1 cellular context compared by ENCODE assay signal in the genomic region with DNA sequence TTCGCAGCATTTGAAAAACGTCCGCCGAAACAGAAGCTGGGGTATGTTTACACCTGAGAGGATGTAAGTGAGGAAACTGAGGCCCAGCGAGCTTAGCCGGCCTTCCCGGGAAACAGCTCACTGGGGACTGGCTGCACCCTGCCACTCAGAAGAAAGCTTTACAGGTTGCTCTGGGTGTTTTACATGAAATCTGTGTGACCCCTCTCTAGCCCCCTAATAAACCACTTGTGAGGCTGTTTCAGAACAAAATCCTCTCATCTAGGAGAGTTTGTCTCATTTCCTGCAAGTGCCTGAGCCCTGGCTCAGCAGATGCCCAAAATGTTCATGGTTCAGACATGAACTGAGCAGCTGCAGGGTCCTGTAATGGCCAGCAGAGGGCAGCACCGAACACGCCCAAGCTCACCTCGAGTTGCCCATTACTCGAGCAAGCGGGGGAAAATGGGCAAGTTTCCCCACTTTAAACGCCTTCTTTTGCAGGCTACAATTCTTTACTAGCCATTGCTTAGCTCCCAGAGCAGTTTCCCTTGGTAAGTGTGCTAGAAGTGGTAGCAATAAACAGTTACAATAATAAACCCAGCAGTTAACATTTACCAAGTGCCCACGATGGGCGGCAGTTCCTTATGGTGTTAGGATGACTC.
TF ChIP-seq lines count a peak whose summit lies in the region.

No MANE protein-coding gene starts in this region.

TF ChIP-seq in K562, 482 proteins besides CTCF, POLR2A, EP300 and RAD21 (continued from another document and continues in another):
- TF ChIP-seq, protein P1, sequence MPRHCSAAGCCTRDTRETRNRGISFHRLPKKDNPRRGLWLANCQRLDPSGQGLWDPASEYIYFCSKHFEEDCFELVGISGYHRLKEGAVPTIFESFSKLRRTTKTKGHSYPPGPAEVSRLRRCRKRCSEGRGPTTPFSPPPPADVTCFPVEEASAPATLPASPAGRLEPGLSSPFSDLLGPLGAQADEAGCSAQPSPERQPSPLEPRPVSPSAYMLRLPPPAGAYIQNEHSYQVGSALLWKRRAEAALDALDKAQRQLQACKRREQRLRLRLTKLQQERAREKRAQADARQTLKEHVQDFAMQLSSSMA (CRISPR knock-in tag; IDR thresholded peaks at IDR 0.05): no peak
- TF ChIP-seq ZNF224 (CRISPR knock-in tag; IDR thresholded peaks at IDR 0.05) (no peak), NONO (IDR thresholded peaks at IDR 0.05; ENCODE audit: low read depth in 2 of 2, low read length in 1 of 2) (no peak), HNRNPH1 (optimal IDR thresholded peaks at IDR 0.05; ENCODE audit: low read depth, low read length) (no peak), ZSCAN29 (IDR thresholded peaks at IDR 0.05) (no peak), FOXJ2 (tag; IDR thresholded peaks at IDR 0.05) (no peak), ZNF764 (CRISPR knock-in tag; IDR thresholded peaks at IDR 0.05; ENCODE audit: low read depth) (no peak), DMBX1 (CRISPR knock-in tag; IDR thresholded peaks at IDR 0.05; ENCODE audit: borderline replicate concordance) (no peak), ZC3H4 (CRISPR knock-in tag; IDR thresholded peaks at IDR 0.05; ENCODE audit: borderline replicate concordance) (no peak), ZNF778 (CRISPR knock-in tag; IDR thresholded peaks at IDR 0.05) (no peak), CBX3 (IDR thresholded peaks at IDR 0.05; ENCODE audit: borderline replicate concordance in 1 of 2, low read length in 2 of 2) (no peak), U2AF2 (optimal IDR thresholded peaks at IDR 0.05; ENCODE audit: low read depth, low read length) (no peak), SPI1 (IDR thresholded peaks at IDR 0.05; ENCODE audit: borderline replicate concordance, low read depth, low read length) (no peak), CC2D1A (IDR thresholded peaks at IDR 0.05) (no peak; the same call in 1 of the 2 replicates), PTBP1 (IDR thresholded peaks at IDR 0.05; ENCODE audit: low read depth, low read length) (no peak), ZNF695 (CRISPR knock-in tag; IDR thresholded peaks at IDR 0.05) (no peak), ZFP1 (CRISPR knock-in tag; IDR thresholded peaks at IDR 0.05) (no peak), EWSR1 (IDR thresholded peaks at IDR 0.05; ENCODE audit: borderline replicate concordance, low read depth, partially characterized antibody) (no peak), SAP30 (IDR thresholded peaks at IDR 0.05; ENCODE audit: borderline replicate concordance, insufficient read depth, low read depth, low read length, poor library complexity, severe bottlenecking) (no peak), YY1 (IDR thresholded peaks at IDR 0.05; ENCODE audit: borderline replicate concordance in 1 of 3, control insufficient read depth in 1 of 3, extremely low read depth in 1 of 3, insufficient read depth in 3 of 3, insufficient read length in 1 of 3, insufficient replicate concordance in 2 of 3, low read depth in 1 of 3, low read length in 2 of 3) (peak in 2 of 3 experiments; percentile 14 to 17), MTA3 (IDR thresholded peaks at IDR 0.05; ENCODE audit: borderline replicate concordance) (0 out of 2 replicates have a peak, but pooled peaks have one; percentile 22), TCFL5 (CRISPR knock-in tag; conservative IDR thresholded peaks at IDR 0.05) (no peak), RCOR1 (IDR thresholded peaks at IDR 0.05; ENCODE audit: borderline replicate concordance in 1 of 2, low read depth in 2 of 2, low read length in 2 of 2) (peak in 1 of 2 experiments; percentile 46; a peak in 1 of 4 replicates), KAT7 (CRISPR knock-in tag; IDR thresholded peaks at IDR 0.05; ENCODE audit: borderline replicate concordance) (no peak), POLR2AphosphoS5 (IDR thresholded peaks at IDR 0.05; ENCODE audit: control insufficient read depth, insufficient read depth, low read depth, low read length) (no peak), ZNF212 (CRISPR knock-in tag; IDR thresholded peaks at IDR 0.05) (no peak), HDAC2 (IDR thresholded peaks at IDR 0.05) (no peak; the same call in none of the 2 replicates), L3MBTL2 (IDR thresholded peaks at IDR 0.05) (peak; percentile 18; the same call in 1 of the 2 replicates), BRF1 (IDR thresholded peaks at IDR 0.05; ENCODE audit: borderline replicate concordance, extremely low read depth, insufficient read length) (no peak), GTF2A2 (tag; IDR thresholded peaks at IDR 0.05) (no peak), ZC3H8 (IDR thresholded peaks at IDR 0.05) (no peak), GTF2F1 (IDR thresholded peaks at IDR 0.05; ENCODE audit: low read depth, low read length) (no peak), ZNF282 (CRISPR knock-in tag; IDR thresholded peaks at IDR 0.05) (no peak), TAF15 (IDR thresholded peaks at IDR 0.05; ENCODE audit: low read depth, low read length) (no peak), MYNN (IDR thresholded peaks at IDR 0.05) (no peak), MYNN (CRISPR knock-in tag; IDR thresholded peaks at IDR 0.05) (no peak), TCF7L2 (IDR thresholded peaks at IDR 0.05; ENCODE audit: low read depth, low read length) (no peak), NEUROD1 (IDR thresholded peaks at IDR 0.05; ENCODE audit: borderline replicate concordance, low read depth, low read length, partially characterized antibody) (no peak), POLR3G (IDR thresholded peaks at IDR 0.05; ENCODE audit: extremely low read depth, insufficient read length, insufficient replicate concordance) (no peak), GABPB2 (CRISPR knock-in tag; conservative IDR thresholded peaks at IDR 0.05) (no peak), ARNT (IDR thresholded peaks at IDR 0.05) (peak in 1 of 2 experiments; percentile 40; a peak in 1 of 4 replicates), PHF8 (IDR thresholded peaks at IDR 0.05; ENCODE audit: borderline replicate concordance, low read length) (no peak), NRF1 (conservative IDR thresholded peaks at IDR 0.05 in 1 of 2, IDR thresholded peaks at IDR 0.05 in 1 of 2) (peak; percentile 53 to 67; a peak in 3 of 4 replicates), ZNF41 (CRISPR knock-in tag; conservative IDR thresholded peaks at IDR 0.05) (no peak), MBD2 (IDR thresholded peaks at IDR 0.05; ENCODE audit: borderline replicate concordance, low read depth) (peak; percentile 19; the same call in 1 of the 2 replicates), SOX6 (IDR thresholded peaks at IDR 0.05) (no peak), ZNF143 (CRISPR knock-in tag; IDR thresholded peaks at IDR 0.05) (no peak), ZNF77 (CRISPR knock-in tag; IDR thresholded peaks at IDR 0.05) (no peak), JUN (IDR thresholded peaks at IDR 0.05; ENCODE audit: borderline replicate concordance, low read depth, low read length) (no peak), JUN (CRISPR knock-in tag; IDR thresholded peaks at IDR 0.05; ENCODE audit: borderline replicate concordance) (no peak), CREB1 (IDR thresholded peaks at IDR 0.05) (no peak), CREB1 (CRISPR knock-in tag; IDR thresholded peaks at IDR 0.05) (no peak)
- TF ChIP-seq, protein P2, sequence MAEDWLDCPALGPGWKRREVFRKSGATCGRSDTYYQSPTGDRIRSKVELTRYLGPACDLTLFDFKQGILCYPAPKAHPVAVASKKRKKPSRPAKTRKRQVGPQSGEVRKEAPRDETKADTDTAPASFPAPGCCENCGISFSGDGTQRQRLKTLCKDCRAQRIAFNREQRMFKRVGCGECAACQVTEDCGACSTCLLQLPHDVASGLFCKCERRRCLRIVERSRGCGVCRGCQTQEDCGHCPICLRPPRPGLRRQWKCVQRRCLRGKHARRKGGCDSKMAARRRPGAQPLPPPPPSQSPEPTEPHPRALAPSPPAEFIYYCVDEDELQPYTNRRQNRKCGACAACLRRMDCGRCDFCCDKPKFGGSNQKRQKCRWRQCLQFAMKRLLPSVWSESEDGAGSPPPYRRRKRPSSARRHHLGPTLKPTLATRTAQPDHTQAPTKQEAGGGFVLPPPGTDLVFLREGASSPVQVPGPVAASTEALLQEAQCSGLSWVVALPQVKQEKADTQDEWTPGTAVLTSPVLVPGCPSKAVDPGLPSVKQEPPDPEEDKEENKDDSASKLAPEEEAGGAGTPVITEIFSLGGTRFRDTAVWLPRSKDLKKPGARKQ (CRISPR knock-in tag; IDR thresholded peaks at IDR 0.05): no peak
- TF ChIP-seq, protein P3, sequence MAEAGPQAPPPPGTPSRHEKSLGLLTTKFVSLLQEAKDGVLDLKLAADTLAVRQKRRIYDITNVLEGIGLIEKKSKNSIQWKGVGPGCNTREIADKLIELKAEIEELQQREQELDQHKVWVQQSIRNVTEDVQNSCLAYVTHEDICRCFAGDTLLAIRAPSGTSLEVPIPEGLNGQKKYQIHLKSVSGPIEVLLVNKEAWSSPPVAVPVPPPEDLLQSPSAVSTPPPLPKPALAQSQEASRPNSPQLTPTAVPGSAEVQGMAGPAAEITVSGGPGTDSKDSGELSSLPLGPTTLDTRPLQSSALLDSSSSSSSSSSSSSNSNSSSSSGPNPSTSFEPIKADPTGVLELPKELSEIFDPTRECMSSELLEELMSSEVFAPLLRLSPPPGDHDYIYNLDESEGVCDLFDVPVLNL (CRISPR knock-in tag; IDR thresholded peaks at IDR 0.05; ENCODE audit: low read depth): no peak
- TF ChIP-seq, protein P4, sequence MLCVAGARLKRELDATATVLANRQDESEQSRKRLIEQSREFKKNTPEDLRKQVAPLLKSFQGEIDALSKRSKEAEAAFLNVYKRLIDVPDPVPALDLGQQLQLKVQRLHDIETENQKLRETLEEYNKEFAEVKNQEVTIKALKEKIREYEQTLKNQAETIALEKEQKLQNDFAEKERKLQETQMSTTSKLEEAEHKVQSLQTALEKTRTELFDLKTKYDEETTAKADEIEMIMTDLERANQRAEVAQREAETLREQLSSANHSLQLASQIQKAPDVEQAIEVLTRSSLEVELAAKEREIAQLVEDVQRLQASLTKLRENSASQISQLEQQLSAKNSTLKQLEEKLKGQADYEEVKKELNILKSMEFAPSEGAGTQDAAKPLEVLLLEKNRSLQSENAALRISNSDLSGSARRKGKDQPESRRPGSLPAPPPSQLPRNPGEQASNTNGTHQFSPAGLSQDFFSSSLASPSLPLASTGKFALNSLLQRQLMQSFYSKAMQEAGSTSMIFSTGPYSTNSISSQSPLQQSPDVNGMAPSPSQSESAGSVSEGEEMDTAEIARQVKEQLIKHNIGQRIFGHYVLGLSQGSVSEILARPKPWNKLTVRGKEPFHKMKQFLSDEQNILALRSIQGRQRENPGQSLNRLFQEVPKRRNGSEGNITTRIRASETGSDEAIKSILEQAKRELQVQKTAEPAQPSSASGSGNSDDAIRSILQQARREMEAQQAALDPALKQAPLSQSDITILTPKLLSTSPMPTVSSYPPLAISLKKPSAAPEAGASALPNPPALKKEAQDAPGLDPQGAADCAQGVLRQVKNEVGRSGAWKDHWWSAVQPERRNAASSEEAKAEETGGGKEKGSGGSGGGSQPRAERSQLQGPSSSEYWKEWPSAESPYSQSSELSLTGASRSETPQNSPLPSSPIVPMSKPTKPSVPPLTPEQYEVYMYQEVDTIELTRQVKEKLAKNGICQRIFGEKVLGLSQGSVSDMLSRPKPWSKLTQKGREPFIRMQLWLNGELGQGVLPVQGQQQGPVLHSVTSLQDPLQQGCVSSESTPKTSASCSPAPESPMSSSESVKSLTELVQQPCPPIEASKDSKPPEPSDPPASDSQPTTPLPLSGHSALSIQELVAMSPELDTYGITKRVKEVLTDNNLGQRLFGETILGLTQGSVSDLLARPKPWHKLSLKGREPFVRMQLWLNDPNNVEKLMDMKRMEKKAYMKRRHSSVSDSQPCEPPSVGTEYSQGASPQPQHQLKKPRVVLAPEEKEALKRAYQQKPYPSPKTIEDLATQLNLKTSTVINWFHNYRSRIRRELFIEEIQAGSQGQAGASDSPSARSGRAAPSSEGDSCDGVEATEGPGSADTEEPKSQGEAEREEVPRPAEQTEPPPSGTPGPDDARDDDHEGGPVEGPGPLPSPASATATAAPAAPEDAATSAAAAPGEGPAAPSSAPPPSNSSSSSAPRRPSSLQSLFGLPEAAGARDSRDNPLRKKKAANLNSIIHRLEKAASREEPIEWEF (CRISPR knock-in tag; IDR thresholded peaks at IDR 0.05): peak; percentile 32; the same call in 1 of the 2 replicates
- TF ChIP-seq, protein P5, sequence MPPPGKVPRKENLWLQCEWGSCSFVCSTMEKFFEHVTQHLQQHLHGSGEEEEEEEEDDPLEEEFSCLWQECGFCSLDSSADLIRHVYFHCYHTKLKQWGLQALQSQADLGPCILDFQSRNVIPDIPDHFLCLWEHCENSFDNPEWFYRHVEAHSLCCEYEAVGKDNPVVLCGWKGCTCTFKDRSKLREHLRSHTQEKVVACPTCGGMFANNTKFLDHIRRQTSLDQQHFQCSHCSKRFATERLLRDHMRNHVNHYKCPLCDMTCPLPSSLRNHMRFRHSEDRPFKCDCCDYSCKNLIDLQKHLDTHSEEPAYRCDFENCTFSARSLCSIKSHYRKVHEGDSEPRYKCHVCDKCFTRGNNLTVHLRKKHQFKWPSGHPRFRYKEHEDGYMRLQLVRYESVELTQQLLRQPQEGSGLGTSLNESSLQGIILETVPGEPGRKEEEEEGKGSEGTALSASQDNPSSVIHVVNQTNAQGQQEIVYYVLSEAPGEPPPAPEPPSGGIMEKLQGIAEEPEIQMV (tag; conservative IDR thresholded peaks at IDR 0.05; ENCODE audit: low read depth): no peak
- TF ChIP-seq, protein P6, sequence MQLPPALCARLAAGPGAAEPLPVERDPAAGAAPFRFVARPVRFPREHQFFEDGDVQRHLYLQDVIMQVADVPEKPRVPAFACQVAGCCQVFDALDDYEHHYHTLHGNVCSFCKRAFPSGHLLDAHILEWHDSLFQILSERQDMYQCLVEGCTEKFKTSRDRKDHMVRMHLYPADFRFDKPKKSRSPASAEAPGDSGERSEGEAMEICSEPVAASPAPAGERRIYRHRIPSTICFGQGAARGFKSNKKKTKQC (CRISPR knock-in tag; IDR thresholded peaks at IDR 0.05): peak; percentile 35; the same call in 1 of the 2 replicates
- TF ChIP-seq, protein P7, sequence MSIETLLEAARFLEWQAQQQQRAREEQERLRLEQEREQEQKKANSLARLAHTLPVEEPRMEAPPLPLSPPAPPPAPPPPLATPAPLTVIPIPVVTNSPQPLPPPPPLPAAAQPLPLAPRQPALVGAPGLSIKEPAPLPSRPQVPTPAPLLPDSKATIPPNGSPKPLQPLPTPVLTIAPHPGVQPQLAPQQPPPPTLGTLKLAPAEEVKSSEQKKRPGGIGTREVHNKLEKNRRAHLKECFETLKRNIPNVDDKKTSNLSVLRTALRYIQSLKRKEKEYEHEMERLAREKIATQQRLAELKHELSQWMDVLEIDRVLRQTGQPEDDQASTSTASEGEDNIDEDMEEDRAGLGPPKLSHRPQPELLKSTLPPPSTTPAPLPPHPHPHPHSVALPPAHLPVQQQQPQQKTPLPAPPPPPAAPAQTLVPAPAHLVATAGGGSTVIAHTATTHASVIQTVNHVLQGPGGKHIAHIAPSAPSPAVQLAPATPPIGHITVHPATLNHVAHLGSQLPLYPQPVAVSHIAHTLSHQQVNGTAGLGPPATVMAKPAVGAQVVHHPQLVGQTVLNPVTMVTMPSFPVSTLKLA (conservative IDR thresholded peaks at IDR 0.05): peak in 1 of 2 experiments; percentile 7; a peak in 1 of 4 replicates
- TF ChIP-seq, protein P8, sequence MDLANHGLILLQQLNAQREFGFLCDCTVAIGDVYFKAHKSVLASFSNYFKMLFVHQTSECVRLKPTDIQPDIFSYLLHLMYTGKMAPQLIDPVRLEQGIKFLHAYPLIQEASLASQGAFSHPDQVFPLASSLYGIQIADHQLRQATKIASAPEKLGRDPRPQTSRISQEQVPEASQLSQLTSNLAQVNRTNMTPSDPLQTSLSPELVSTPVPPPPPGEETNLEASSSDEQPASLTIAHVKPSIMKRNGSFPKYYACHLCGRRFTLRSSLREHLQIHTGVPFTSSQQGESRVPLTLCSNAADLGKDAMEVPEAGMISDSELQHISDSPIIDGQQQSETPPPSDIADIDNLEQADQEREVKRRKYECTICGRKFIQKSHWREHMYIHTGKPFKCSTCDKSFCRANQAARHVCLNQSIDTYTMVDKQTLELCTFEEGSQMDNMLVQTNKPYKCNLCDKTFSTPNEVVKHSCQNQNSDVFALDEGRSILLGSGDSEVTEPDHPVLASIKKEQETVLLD (IDR thresholded peaks at IDR 0.05): no peak
